Comparison of ENCODE assay signal across 16 cellular contexts in the genomic region with DNA sequence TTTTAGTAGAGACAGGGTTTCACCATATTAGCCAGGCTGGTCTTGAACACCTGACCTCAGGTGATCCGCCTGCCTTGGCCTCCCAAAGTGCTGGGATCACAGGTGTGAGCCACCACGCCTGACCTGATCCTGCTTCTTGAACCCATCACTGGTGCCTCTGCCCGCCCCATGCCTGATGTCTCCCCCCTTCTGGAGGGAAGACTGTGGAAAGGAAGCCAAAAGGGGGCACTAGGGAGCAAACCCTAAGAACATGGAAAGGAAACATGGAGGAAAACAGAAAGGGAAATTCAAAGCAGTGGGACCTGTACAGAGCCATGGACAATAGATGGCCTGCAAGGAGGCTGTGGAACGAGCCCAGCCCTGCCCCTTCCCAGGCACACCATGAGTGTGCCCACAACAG. TPM values are rescaled to one million over a fixed set of nuclear protein-coding genes. Genes with fewer than 3 reads are reported as not detected.
DNase-seq lines count a peak whose midpoint lies in the region; ATAC-seq and TF ChIP-seq lines count a peak whose summit lies in the region.
"Had no signal": no experiment of that assay in that cellular context is flagged by ENCODE, and none has a peak within 500 bp of the region (broad histone marks: within the 10 kb centered on the region; RNA-seq: fewer than 3 reads in every experiment).

No MANE protein-coding gene starts in this region.

- no peaks in the 10 kb centered on the region for H3K27me3 ChIP-seq in GM06990 (replicated peaks; ENCODE audit: control insufficient read depth, insufficient read depth, low read length)
- H3K27me3 ChIP-seq: Peyer's patch had no signal

- H3K27ac ChIP-seq in RWPE1, result peak overlapping the region; percentile 5; the same call in 1 of the 2 replicates
- H3K27ac ChIP-seq: Peyer's patch had no signal

- no peak for ATAC-seq in HG02623 (IDR thresholded peaks at IDR 0.05; ENCODE audit: unreplicated experiment)

- CTCF ChIA-PET in AG04449 (lab: Yijun Ruan, JAX) (interaction anchor here (1.0 kb wide), 1 partner anchor 91 kb away, joined by 3 read pairs; a partner anchor contains a TSS), RWPE1 (lab: Yijun Ruan, JAX) (interaction anchor here (0.7 kb wide), 1 partner anchor 288 kb away, joined by 6 read pairs; no protein-coding TSS in a partner anchor)

- no peak for DNase-seq in AG04449 (ENCODE audit: low read depth, low spot score)
- DNase-seq in GM06990 (ENCODE audit: extremely low read depth, insufficient read length), result no peak
- DNase-seq in RWPE1 (ENCODE audit: low spot score), result no peak
- DNase-seq in epithelial cell of proximal tubule (ENCODE audit: low read depth), result no peak
- DNase-seq in DMS53 treated with DMSO at 0.1 percent for 48 hours (lab: John Stamatoyannopoulos, UW; ENCODE audit: unreplicated experiment), result no peak
- DNase-seq in NCI-H1694 treated with DMSO at 0.1 percent for 48 hours (lab: John Stamatoyannopoulos, UW), result no peak
- DNase-seq in NCI-H774 (lab: John Stamatoyannopoulos, UW), result no peak
- DNase-seq: activated CD4-positive, CD25-positive, alpha-beta regulatory T cell treated with anti-CD3 and anti-CD28 coated beads, Interleukin-2, amount 50 U/mL, for 72 hours; central memory CD4-positive, alpha-beta T cell; head of caudate nucleus; NCI-H146; NCI-H510A treated with DMSO at 0.1 percent for 48 hours; Peyer's patch; substantia nigra; T-helper 1 cell had no signal

- H3K36me3 ChIP-seq in GM06990 (ENCODE audit: control insufficient read depth, insufficient read depth, low read length), result no peaks in the 10 kb centered on the region
- H3K36me3 ChIP-seq: Peyer's patch had no signal

- H3K4me3 ChIP-seq in AG04449 (ENCODE audit: low read depth, low read length) (no peak overlapping the region), GM06990 (replicated peaks; ENCODE audit: low read depth, low read length) (no peak overlapping the region), epithelial cell of proximal tubule (ENCODE audit: low read depth, low read length) (no peak overlapping the region)
- H3K4me3 ChIP-seq: Peyer's patch had no signal

- POLR2A ChIA-PET in AG04449 (lab: Yijun Ruan, JAX), result no interaction called here
- POLR2A ChIA-PET in RWPE1 (lab: Yijun Ruan, JAX; ENCODE audit: low non-redundant PET), result no interaction called here

- TF ChIP-seq CTCF in AG04449 (IDR thresholded peaks at IDR 0.05; ENCODE audit: insufficient read depth, low read length, missing control alignments) (peak; percentile 1), GM06990 (IDR thresholded peaks at IDR 0.05; ENCODE audit: insufficient read depth, low read length, poor library complexity, severe bottlenecking) (peak; percentile 29), RWPE1 (conservative IDR thresholded peaks at IDR 0.05; ENCODE audit: low read depth) (no peak), epithelial cell of proximal tubule (conservative IDR thresholded peaks at IDR 0.05; ENCODE audit: low read depth, low read length) (peak; percentile 40)

RNA-seq across cellular contexts. Expression of a gene that starts 31.1 kb away (rescaled TPM):
- 94.7 and 224 TPM in 2 replicates for total RNA-seq in epithelial cell of proximal tubule
